Comparison of ENCODE assay signal across 1 cellular context in genomic region chr19:42246143-42246868, GRCh38.
TF ChIP-seq lines count a peak whose summit lies in the region.

No MANE protein-coding gene starts in this region.

TF ChIP-seq in A549, 52 proteins besides CTCF, POLR2A, EP300 and RAD21:
- peak; percentile 77; the same call in 1 of the 2 replicates for TF ChIP-seq FOSB (CRISPR knock-in tag; IDR thresholded peaks at IDR 0.05)
- 0 out of 2 replicates have a peak, but pooled peaks have one; percentile 9 for TF ChIP-seq RARB (CRISPR knock-in tag; IDR thresholded peaks at IDR 0.05)
- no peak for TF ChIP-seq HDAC2 (IDR thresholded peaks at IDR 0.05)
- no peak for TF ChIP-seq RCOR1 (IDR thresholded peaks at IDR 0.05; ENCODE audit: low read depth, low read length)
- TF ChIP-seq POLR2AphosphoS2 (conservative IDR thresholded peaks at IDR 0.05; ENCODE audit: low read length) = no peak
- no peak for TF ChIP-seq HES2 (IDR thresholded peaks at IDR 0.05)
- no peak for TF ChIP-seq PHF8 (IDR thresholded peaks at IDR 0.05; ENCODE audit: borderline replicate concordance, low read depth)
- TF ChIP-seq MAX (IDR thresholded peaks at IDR 0.05) = 0 out of 2 replicates have a peak, but pooled peaks have one; percentile 13
- peak; percentile 99 for TF ChIP-seq MAZ (IDR thresholded peaks at IDR 0.05; ENCODE audit: borderline replicate concordance, low read depth, low read length)
- TF ChIP-seq HOXA7 (CRISPR knock-in tag; IDR thresholded peaks at IDR 0.05) = peak; percentile 49
- 0 out of 3 replicates have a peak, but pooled peaks have one; percentile 12 for TF ChIP-seq BCL3 (IDR thresholded peaks at IDR 0.05)
- no peak for TF ChIP-seq ZNF302 (CRISPR knock-in tag; IDR thresholded peaks at IDR 0.05)
- TF ChIP-seq GATA3 (IDR thresholded peaks at IDR 0.05; ENCODE audit: borderline replicate concordance) = 0 out of 2 replicates have a peak, but pooled peaks have one; percentile 31
- TF ChIP-seq ATOH8 (CRISPR knock-in tag; IDR thresholded peaks at IDR 0.05; ENCODE audit: low read depth) = peak; percentile 70; the same call in 1 of the 2 replicates
- 0 out of 2 replicates have a peak, but pooled peaks have one; percentile 51 for TF ChIP-seq MYC (IDR thresholded peaks at IDR 0.05; ENCODE audit: borderline replicate concordance, low read length)
- peak; percentile 4 to 48; a peak in 4 of 5 replicates for TF ChIP-seq JUN (IDR thresholded peaks at IDR 0.05)
- TF ChIP-seq HOXB5 (CRISPR knock-in tag; IDR thresholded peaks at IDR 0.05) = 0 out of 2 replicates have a peak, but pooled peaks have one; percentile 39
- TF ChIP-seq PBX3 (IDR thresholded peaks at IDR 0.05) = peak; percentile 52
- TF ChIP-seq EHF (CRISPR knock-in tag; IDR thresholded peaks at IDR 0.05) = peak; percentile 34; the same call in 1 of the 2 replicates
- TF ChIP-seq SMC3 (IDR thresholded peaks at IDR 0.05) = peak; percentile 88
- no peak for TF ChIP-seq EHMT2 (IDR thresholded peaks at IDR 0.05; ENCODE audit: low read depth)
